In genomic region chr3:72384602-72385001, GRCh38 we compare ENCODE assay signal across 21 cellular contexts.
DNase-seq lines count a peak whose midpoint lies in the region; ATAC-seq, FAIRE-seq and TF ChIP-seq lines count a peak whose summit lies in the region.
"Had no signal": no experiment of that assay in that cellular context is flagged by ENCODE, and none has a peak within 500 bp of the region (broad histone marks: within the 10 kb centered on the region; RNA-seq: fewer than 3 reads in every experiment).

No MANE protein-coding gene starts in this region.

- no peaks in the 10 kb centered on the region for H3K27me3 Mint-ChIP-seq in CD4-positive, alpha-beta memory T cell
- H3K27me3 Mint-ChIP-seq: B cell, progenitor cell of endocrine pancreas had no signal

- H3K4me1 Mint-ChIP-seq in CD4-positive, alpha-beta memory T cell, result peaks cover 49 to 86% (median 68%) of the 10 kb centered on the region in 4 donors

- H3K9me1 ChIP-seq in endothelial cell of umbilical vein (replicated peaks; ENCODE audit: control insufficient read depth, extremely low read depth, insufficient read depth, low read length), result no peaks in the 10 kb centered on the region

- H3K27ac ChIP-seq in CD4-positive, alpha-beta memory T cell (ENCODE audit: low read depth, low read length), result no peak overlapping the region
- H3K27ac ChIP-seq in endothelial cell of umbilical vein (ENCODE audit: insufficient read depth, low read depth, low read length), result no peak overlapping the region
- H3K27ac ChIP-seq in kidney (ENCODE audit: low read depth in 2 of 2, low read length in 2 of 2), result no peak overlapping the region
- H3K27ac ChIP-seq in gastrocnemius medialis, result no peak overlapping the region
- H3K27ac ChIP-seq: tibial artery had no signal

- H3K4me2 ChIP-seq in endothelial cell of umbilical vein (ENCODE audit: insufficient read depth, low read length), result no peak overlapping the region

- POLR2A ChIA-PET in CD4-positive, alpha-beta memory T cell (lab: Charles Lee; ENCODE audit: partially characterized antibody), result no interaction called here
- POLR2A ChIA-PET in endothelial cell of umbilical vein (lab: Charles Lee), result no interaction called here

- H3K27ac Mint-ChIP-seq in CD4-positive, alpha-beta memory T cell, result peak overlapping the region in 4 of 7 donors; percentile 55 to 77 (median 62)
- H3K27ac Mint-ChIP-seq: B cell, endodermal cell, progenitor cell of endocrine pancreas had no signal

- no peaks in the 10 kb centered on the region for H3K9me3 ChIP-seq in CD4-positive, alpha-beta memory T cell (ENCODE audit: control insufficient read depth in 1 of 2, low read length in 2 of 2)
- H3K9me3 ChIP-seq in endothelial cell of umbilical vein (replicated peaks; ENCODE audit: control insufficient read depth, insufficient read depth, low read length) (no peaks in the 10 kb centered on the region), kidney (ENCODE audit: control insufficient read depth in 1 of 2, low read length in 2 of 2) (no peaks in the 10 kb centered on the region), gastrocnemius medialis (no peaks in the 10 kb centered on the region)
- H3K9me3 ChIP-seq: MG63, tibial artery had no signal

- intact Hi-C loops in CD4-positive, alpha-beta memory T cell (cut with micrococcal nuclease), result no loop called here
- intact Hi-C loops in endothelial cell of umbilical vein (cut with micrococcal nuclease), result no loop called here
- intact Hi-C loops in kidney (cut with DNase I), result no loop called here
- intact Hi-C loops in gastrocnemius medialis (cut with DNase I; ENCODE audit: low total_unique reads), result loop anchor here (5.0 kb wide), 1 partner anchor 63 kb away; the partner anchor contains the start of gene RYBP

- H3K79me2 ChIP-seq in endothelial cell of umbilical vein (ENCODE audit: control insufficient read depth, insufficient read depth, low read length), result peaks cover 37% of the 10 kb centered on the region

- H3K4me3 ChIP-seq in CD4-positive, alpha-beta memory T cell (ENCODE audit: low read length in 2 of 2), result no peak overlapping the region
- no peak overlapping the region for H3K4me3 ChIP-seq in GM12865 (ENCODE audit: low read depth, low read length)
- no peak overlapping the region for H3K4me3 ChIP-seq in endothelial cell of umbilical vein (replicated peaks in 1 of 3; ENCODE audit: insufficient read depth in 1 of 3, low read depth in 1 of 3, low read length in 3 of 3)
- no peak overlapping the region for H3K4me3 ChIP-seq in kidney (ENCODE audit: low read length in 2 of 2)
- H3K4me3 ChIP-seq in gastrocnemius medialis, result no peak overlapping the region
- H3K4me3 ChIP-seq: MG63, tibial artery had no signal

- H3K27me3 ChIP-seq in CD4-positive, alpha-beta memory T cell (ENCODE audit: insufficient read depth, low read length), result no peaks in the 10 kb centered on the region
- H3K27me3 ChIP-seq in endothelial cell of umbilical vein (ENCODE audit: control insufficient read depth in 2 of 2, insufficient read depth in 2 of 2, low read length in 2 of 2) (no peaks in the 10 kb centered on the region), gastrocnemius medialis (no peaks in the 10 kb centered on the region)
- H3K27me3 ChIP-seq: MG63, tibial artery had no signal

- no peak overlapping the region for H2AFZ ChIP-seq in endothelial cell of umbilical vein (ENCODE audit: low read depth, low read length)

- FAIRE-seq in endothelial cell of umbilical vein (lab: Jason Lieb, UNC) (peak; percentile 31), kidney (lab: Jason Lieb, UNC) (no peak)
- FAIRE-seq: small intestine had no signal

- peak; percentile 43 for ATAC-seq in HG03354 (IDR thresholded peaks at IDR 0.05; ENCODE audit: poor library complexity, severe bottlenecking, unreplicated experiment)
- no peak for ATAC-seq in HG03045 (IDR thresholded peaks at IDR 0.05; ENCODE audit: unreplicated experiment)
- ATAC-seq in gastrocnemius medialis, result no peak
- ATAC-seq: PC-3 had no signal

- no TSS peak for BruUV-seq in endothelial cell of umbilical vein (replicated peaks; lab: Mats Ljungman, UMichigan)

- H3K9ac ChIP-seq in endothelial cell of umbilical vein (replicated peaks; ENCODE audit: extremely low read depth, insufficient read depth, low read length) (no peak overlapping the region), kidney (ENCODE audit: low read length in 2 of 2) (no peak overlapping the region)

- TF ChIP-seq POLR2A in endothelial cell of umbilical vein (IDR thresholded peaks at IDR 0.05; ENCODE audit: low read depth, low read length), result no peak
- TF ChIP-seq POLR2A in gastrocnemius medialis (IDR thresholded peaks at IDR 0.05), result no peak

- in situ Hi-C loops in gastrocnemius medialis (cut with MboI; ENCODE audit: low sequenced_read_pairs in 4 of 4), result no loop called here

- TF ChIP-seq CTCF in GM12865 (IDR thresholded peaks at IDR 0.05; ENCODE audit: insufficient read depth, low read depth, low read length, missing control alignments) (no peak), endothelial cell of umbilical vein (IDR thresholded peaks at IDR 0.05; ENCODE audit: extremely low read depth in 1 of 2, insufficient read depth in 1 of 2, low read depth in 1 of 2, low read length in 2 of 2) (no peak), kidney (IDR thresholded peaks at IDR 0.05; ENCODE audit: borderline replicate concordance, extremely low read depth, insufficient read depth) (no peak), gastrocnemius medialis (IDR thresholded peaks at IDR 0.05 in 4 of 5, conservative IDR thresholded peaks at IDR 0.05 in 1 of 5) (no peak)

- H3K36me3 ChIP-seq in CD4-positive, alpha-beta memory T cell (ENCODE audit: insufficient read depth, low read length), result peaks cover 3% of the 10 kb centered on the region
- H3K36me3 ChIP-seq in endothelial cell of umbilical vein (ENCODE audit: control insufficient read depth in 2 of 2, extremely low read depth in 1 of 2, insufficient read depth in 2 of 2, low read length in 2 of 2), result no peaks in the 10 kb centered on the region
- H3K36me3 ChIP-seq in kidney (ENCODE audit: control insufficient read depth in 1 of 2, insufficient read depth in 2 of 2, low read length in 2 of 2), result no peaks in the 10 kb centered on the region
- H3K36me3 ChIP-seq in gastrocnemius medialis, result no peaks in the 10 kb centered on the region
- H3K36me3 ChIP-seq: MG63, tibial artery had no signal

- peaks cover 10% of the 10 kb centered on the region for H4K20me1 ChIP-seq in endothelial cell of umbilical vein (replicated peaks; ENCODE audit: control insufficient read depth, extremely low read depth, insufficient read depth, low read length)

- H3K4me3 Mint-ChIP-seq in CD4-positive, alpha-beta memory T cell, result peak overlapping the region in 1 of 8 donors; percentile 2
- H3K4me3 Mint-ChIP-seq: B cell, endodermal cell had no signal

- peaks cover 0 to 5% of the 10 kb centered on the region in 2 donors for H3K36me3 Mint-ChIP-seq in CD4-positive, alpha-beta memory T cell

- peaks cover 35% of the 10 kb centered on the region for H3K4me1 ChIP-seq in CD4-positive, alpha-beta memory T cell (ENCODE audit: insufficient read depth, low read length)
- H3K4me1 ChIP-seq in endothelial cell of umbilical vein (ENCODE audit: control insufficient read depth, extremely low read depth, insufficient read depth, low read length) (peaks cover 10% of the 10 kb centered on the region), kidney (ENCODE audit: control insufficient read depth in 1 of 2, insufficient read depth in 1 of 2, low read depth in 1 of 2, low read length in 2 of 2) (peaks cover 16 to 22% of the 10 kb centered on the region in 2 donors), gastrocnemius medialis (peaks cover 21 to 66% of the 10 kb centered on the region in 2 donors)

- CTCF ChIA-PET in CD4-positive, alpha-beta memory T cell (lab: Charles Lee; ENCODE audit: partially characterized antibody), result interaction anchor here (0.6 to 1.3 kb wide), 2 partner anchors 9 to 98 kb away, joined by 3 read pairs; no protein-coding TSS in a partner anchor
- CTCF ChIA-PET in endothelial cell of umbilical vein (lab: Charles Lee), result interaction anchor here (0.8 to 1.0 kb wide), 2 partner anchors 12 to 35 kb away, joined by 3 read pairs; no protein-coding TSS in a partner anchor

- peaks cover 0 to 1% (median 0%) of the 10 kb centered on the region in 8 donors for H3K9me3 Mint-ChIP-seq in CD4-positive, alpha-beta memory T cell
- H3K9me3 Mint-ChIP-seq: endodermal cell had no signal

- dilution Hi-C loops in endothelial cell of umbilical vein (cut with MboI; ENCODE audit: extremely low pct_ligation_motif_present, low sequenced_read_pairs), result no loop called here

- DNase-seq in CD4-positive, alpha-beta memory T cell, result no peak
- DNase-seq in GM12865 (ENCODE audit: low read depth), result peak; percentile 24
- DNase-seq in endothelial cell of umbilical vein (ENCODE audit: low read depth, low spot score), result no peak
- no peak for DNase-seq in HK-2 (ENCODE audit: unreplicated experiment)
- no peak for DNase-seq in kidney
- no peak for DNase-seq in gastrocnemius medialis
- DNase-seq: activated CD4-positive, alpha-beta T cell treated with anti-CD3 and anti-CD28 coated beads for 4 hours; activated CD8-positive, alpha-beta memory T cell treated with anti-CD3 and anti-CD28 coated beads, Interleukin-2, amount 50 U/mL, for 4 hours; caudate nucleus; endodermal cell; H7; MG63; NCI-H2081; NCI-H524 treated with DMSO at 0.1 percent for 48 hours; PC-3; tibial artery had no signal

TF ChIP-seq in endothelial cell of umbilical vein, 7 proteins besides CTCF, POLR2A, EP300 and RAD21:
- TF ChIP-seq JUN (IDR thresholded peaks at IDR 0.05; ENCODE audit: borderline replicate concordance, insufficient read depth, insufficient read length, low read depth), result no peak
- no peak for TF ChIP-seq EZH2 (IDR thresholded peaks at IDR 0.05; ENCODE audit: borderline replicate concordance, low read depth, low read length, severe bottlenecking)
- TF ChIP-seq POLR2AphosphoS5 (IDR thresholded peaks at IDR 0.05; ENCODE audit: insufficient read depth, low read depth, low read length), result no peak
- no peak for TF ChIP-seq MYC (IDR thresholded peaks at IDR 0.05; ENCODE audit: low read depth, low read length)
- TF ChIP-seq MAX (IDR thresholded peaks at IDR 0.05; ENCODE audit: insufficient read depth, insufficient read length), result no peak
- TF ChIP-seq FOS (IDR thresholded peaks at IDR 0.05; ENCODE audit: borderline replicate concordance, insufficient read depth, low read length), result no peak
- no peak for TF ChIP-seq GATA2 (IDR thresholded peaks at IDR 0.05; ENCODE audit: insufficient read depth, insufficient read length, low read depth, low read length)
TF ChIP-seq in endothelial cell of umbilical vein: peak in this region for 0.
